Comparison of ENCODE assay signal across 12 cellular contexts in the genomic region with DNA sequence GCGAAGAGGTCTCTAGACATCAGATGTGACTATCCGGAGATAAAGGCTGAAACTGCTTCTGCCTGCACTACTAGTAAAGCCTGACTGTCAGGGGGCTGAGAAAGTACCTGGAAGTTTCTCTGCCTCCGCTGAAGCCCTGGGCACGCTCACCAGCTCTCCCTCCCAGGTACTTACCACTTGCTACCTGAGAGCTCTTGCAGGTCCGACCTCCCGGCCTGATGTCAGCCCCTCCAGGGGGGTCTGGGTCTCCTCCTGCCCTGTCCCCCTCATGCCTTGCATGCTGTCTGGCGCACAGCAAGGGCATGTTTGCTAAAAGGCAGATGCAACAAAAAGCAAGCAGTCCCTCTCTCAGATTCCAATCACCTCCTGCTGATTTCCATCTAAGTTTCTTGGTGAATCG. TPM values are rescaled to one million over a fixed set of nuclear protein-coding genes. Genes with fewer than 3 reads are reported as not detected.
DNase-seq lines count a peak whose midpoint lies in the region; ATAC-seq and TF ChIP-seq lines count a peak whose summit lies in the region.
"Had no signal": no experiment of that assay in that cellular context is flagged by ENCODE, and none has a peak within 500 bp of the region (broad histone marks: within the 10 kb centered on the region; RNA-seq: fewer than 3 reads in every experiment).

No MANE protein-coding gene starts in this region.

- H3K36me3 ChIP-seq in PC-9 (ENCODE audit: low read depth) (peaks cover 31% of the 10 kb centered on the region), duodenal mucosa (ENCODE audit: control insufficient read depth in 1 of 2, insufficient read depth in 2 of 2, low read length in 2 of 2) (peaks cover 28 to 42% of the 10 kb centered on the region in 2 donors)

- peak overlapping the region in 1 of 2 donors; percentile 7 for H3K9ac ChIP-seq in duodenal mucosa (ENCODE audit: low read depth in 1 of 2, low read length in 2 of 2)

- no peak overlapping the region for H2AFZ ChIP-seq in PC-9

- peak overlapping the region; percentile 68 for H3K4me2 ChIP-seq in PC-9

- DNase-seq in PC-9 (no peak), omental fat pad (ENCODE audit: low spot score) (no peak), type B pancreatic cell (ENCODE audit: extremely low spot score, unreplicated experiment) (no peak), hepatic stellate cell (ENCODE audit: low spot score) (no peak), SIG-M5 treated with dmso at 0.1 percent for 504 hours (lab: John Stamatoyannopoulos, UW; ENCODE audit: unreplicated experiment) (no peak), NCI-H128 (lab: John Stamatoyannopoulos, UW; ENCODE audit: unreplicated experiment) (no peak)
- DNase-seq: activated B cell treated with CpG ODN at 0.5 μM for 24 hours, caudate nucleus, immature natural killer cell, SJCRH30 had no signal

- peaks cover 75% of the 10 kb centered on the region for H3K79me2 ChIP-seq in PC-9 (ENCODE audit: low read depth)

- no peaks in the 10 kb centered on the region for H4K20me1 ChIP-seq in PC-9 (ENCODE audit: insufficient read depth)

- no peak for TF ChIP-seq CTCF in PC-9 (conservative IDR thresholded peaks at IDR 0.05)
- no peak for TF ChIP-seq CTCF in omental fat pad (IDR thresholded peaks at IDR 0.05)
- TF ChIP-seq CTCF in type B pancreatic cell (conservative IDR thresholded peaks at IDR 0.05), result no peak

- CTCF ChIA-PET in PC-9 (lab: Charles Lee), result no interaction called here

- H3K27me3 Mint-ChIP-seq in type B pancreatic cell, result no peaks in the 10 kb centered on the region
- H3K27me3 Mint-ChIP-seq: activated B cell treated with CpG ODN at 0.5 μM for 24 hours had no signal

- peaks cover 44% of the 10 kb centered on the region for H3F3A ChIP-seq in PC-9 (ENCODE audit: insufficient read depth, low read depth)

- peak; percentile 31 for ATAC-seq in omental fat pad (ENCODE audit: low FRiP score)

- peaks cover 56% of the 10 kb centered on the region for H3K4me1 ChIP-seq in PC-9 (replicated peaks; ENCODE audit: insufficient read depth)
- H3K4me1 ChIP-seq in duodenal mucosa (ENCODE audit: control insufficient read depth in 1 of 2, insufficient read depth in 2 of 2, low read length in 2 of 2), result peaks cover 24 to 37% of the 10 kb centered on the region in 2 donors
- H3K4me1 ChIP-seq: SJCRH30 had no signal

- POLR2A ChIA-PET in PC-9 (lab: Charles Lee; ENCODE audit: unreplicated experiment), result no interaction called here

- intact Hi-C loops in PC-9 (cut with micrococcal nuclease; ENCODE audit: unreplicated experiment), result loop anchor here (2.0 to 5.0 kb wide), 3 partner anchors 17 to 43 kb away; a partner anchor contains a TSS

- peaks cover 10% of the 10 kb centered on the region for H3K4me1 Mint-ChIP-seq in type B pancreatic cell (ENCODE audit: unreplicated experiment)
- H3K4me1 Mint-ChIP-seq: nephron had no signal

- H3K9me3 ChIP-seq in PC-9 (ENCODE audit: insufficient read depth, low read depth) (no peaks in the 10 kb centered on the region), duodenal mucosa (ENCODE audit: control insufficient read depth in 1 of 2, low read length in 2 of 2) (no peaks in the 10 kb centered on the region)
- H3K9me3 ChIP-seq: SJCRH30 had no signal

- H3K4me3 ChIP-seq in PC-9 (peak overlapping the region; percentile 9; the same call in 1 of the 2 replicates), duodenal mucosa (ENCODE audit: low read depth in 1 of 2, low read length in 2 of 2) (no peak overlapping the region)
- H3K4me3 ChIP-seq: SJCRH30 had no signal

- no peaks in the 10 kb centered on the region for H3K27me3 ChIP-seq in PC-9 (ENCODE audit: insufficient read depth, low read depth)
- H3K27me3 ChIP-seq in duodenal mucosa (ENCODE audit: control insufficient read depth in 1 of 2, insufficient read depth in 2 of 2, low read length in 2 of 2), result no peaks in the 10 kb centered on the region
- H3K27me3 ChIP-seq: SJCRH30 had no signal

- H3K27ac Mint-ChIP-seq in type B pancreatic cell, result peak overlapping the region; percentile 83
- H3K27ac Mint-ChIP-seq: activated B cell treated with CpG ODN at 0.5 μM for 24 hours had no signal

- no peaks in the 10 kb centered on the region for H3K9me2 ChIP-seq in PC-9 (ENCODE audit: insufficient read depth)

- peak overlapping the region; percentile 94 for H3K27ac ChIP-seq in PC-9
- peak overlapping the region; percentile 74 for H3K27ac ChIP-seq in duodenal mucosa (ENCODE audit: low read depth, low read length)
- H3K27ac ChIP-seq: SJCRH30 had no signal

- H3K4me3 Mint-ChIP-seq in type B pancreatic cell, result no peak overlapping the region
- H3K4me3 Mint-ChIP-seq: activated B cell treated with CpG ODN at 0.5 μM for 24 hours, nephron had no signal

- peaks cover 16% of the 10 kb centered on the region for H3K36me3 Mint-ChIP-seq in type B pancreatic cell

- no TSS peak for BruUV-seq in PC-9 (replicated peaks; lab: Mats Ljungman, UMichigan)

- H3K9me3 Mint-ChIP-seq in type B pancreatic cell, result no peaks in the 10 kb centered on the region
- H3K9me3 Mint-ChIP-seq: activated B cell treated with CpG ODN at 0.5 μM for 24 hours, immature natural killer cell, nephron had no signal

RNA-seq across cellular contexts. Expression of a gene that starts 17.4 kb away (rescaled TPM):
- total RNA-seq in PC-9 (2021) (79.3 and 85.1 TPM in 2 replicates), omental fat pad (10 to 100 TPM; 41.3 to 72.2 (median 51.3) TPM), type B pancreatic cell (ENCODE audit: low replicate concordance) (47.1 and 55.0 TPM in 2 replicates)

RNA-seq across cellular contexts. Expression of a gene that starts 33.7 kb away (rescaled TPM):
- 4.2 and 4.3 TPM in 2 replicates for total RNA-seq in PC-9 (2021)
- 10 to 100 TPM in 3 of 4 donors, 1 to 10 TPM in 1; 9.1 to 13.2 (median 11.2) TPM for total RNA-seq in omental fat pad
- 12.9 and 30.4 TPM in 2 replicates for total RNA-seq in type B pancreatic cell (ENCODE audit: low replicate concordance)
